2 cellular contexts compared by ENCODE assay signal in the genomic region with DNA sequence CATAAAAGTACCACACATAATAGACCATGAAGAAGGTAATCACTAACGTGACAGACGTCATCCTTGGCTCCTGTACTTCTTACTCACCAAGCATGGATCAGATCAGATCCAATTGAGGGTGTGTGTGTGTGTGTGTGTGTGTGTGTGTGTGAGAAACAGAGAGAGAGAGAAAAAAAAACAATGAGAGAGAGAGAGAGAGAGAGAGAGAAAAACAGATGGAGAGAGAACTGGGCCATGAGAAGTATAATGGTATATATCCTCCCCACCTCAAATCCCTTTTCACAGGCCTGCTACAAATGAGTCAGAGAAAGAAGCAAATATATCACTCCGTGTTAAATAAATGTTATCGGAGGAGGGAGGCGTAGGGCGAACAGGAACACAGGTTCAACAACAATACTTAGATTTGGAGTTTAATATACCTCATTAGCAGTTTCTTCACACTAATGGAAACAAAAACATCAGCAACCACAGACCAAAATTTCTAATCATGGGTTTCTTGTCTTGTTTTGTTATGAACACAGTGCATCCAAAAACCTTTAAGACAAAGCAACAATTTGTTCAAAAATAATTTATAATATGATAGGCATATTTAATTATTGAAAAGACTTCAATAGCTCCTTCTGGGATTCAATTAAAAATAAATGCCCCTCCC.
A peak's percentile ranks its signal among the peaks of the same experiment; 100 is the strongest.
TF ChIP-seq lines count a peak whose summit lies in the region.

No MANE protein-coding gene starts in this region.

TF ChIP-seq in GM12878, 131 proteins besides CTCF, POLR2A, EP300 and RAD21:
- TF ChIP-seq PAX5 (IDR thresholded peaks at IDR 0.05; ENCODE audit: borderline replicate concordance, low read depth, low read length) (no peak), TARDBP (IDR thresholded peaks at IDR 0.05; ENCODE audit: borderline replicate concordance) (no peak), IKZF1 (conservative IDR thresholded peaks at IDR 0.05) (peak; percentile 49; the same call in 1 of the 2 replicates), IKZF2 (IDR thresholded peaks at IDR 0.05) (peak; percentile 82 to 86), ZSCAN29 (IDR thresholded peaks at IDR 0.05) (no peak), BMI1 (IDR thresholded peaks at IDR 0.05; ENCODE audit: borderline replicate concordance) (0 out of 2 replicates have a peak, but pooled peaks have one; percentile 34), ATF7 (IDR thresholded peaks at IDR 0.05; ENCODE audit: low read depth) (peak; percentile 80), KLF5 (IDR thresholded peaks at IDR 0.05; ENCODE audit: partially characterized antibody) (no peak), DPF2 (IDR thresholded peaks at IDR 0.05) (0 out of 2 replicates have a peak, but pooled peaks have one; percentile 36), HDGF (IDR thresholded peaks at IDR 0.05) (peak; percentile 77; the same call in 1 of the 2 replicates), NBN (IDR thresholded peaks at IDR 0.05) (peak; percentile 86), ETV6 (conservative IDR thresholded peaks at IDR 0.05 in 1 of 2, IDR thresholded peaks at IDR 0.05 in 1 of 2; ENCODE audit: borderline replicate concordance in 1 of 2, low read depth in 1 of 2) (no peak), BCL11A (IDR thresholded peaks at IDR 0.05; ENCODE audit: low read depth, low read length) (peak; percentile 20; the same call in 1 of the 2 replicates), ZNF384 (IDR thresholded peaks at IDR 0.05; ENCODE audit: borderline replicate concordance, low read depth, low read length) (peak; percentile 18; the same call in 1 of the 2 replicates), MEF2B (IDR thresholded peaks at IDR 0.05; ENCODE audit: partially characterized antibody, poor library complexity, severe bottlenecking) (peak; percentile 56), BHLHE40 (IDR thresholded peaks at IDR 0.05; ENCODE audit: borderline replicate concordance in 1 of 2, low read depth in 2 of 2, low read length in 1 of 2) (peak in 1 of 2 experiments; percentile 41; a peak in 1 of 4 replicates), MTA2 (IDR thresholded peaks at IDR 0.05; ENCODE audit: low read depth) (peak; percentile 96)
- TF ChIP-seq, protein P1, sequence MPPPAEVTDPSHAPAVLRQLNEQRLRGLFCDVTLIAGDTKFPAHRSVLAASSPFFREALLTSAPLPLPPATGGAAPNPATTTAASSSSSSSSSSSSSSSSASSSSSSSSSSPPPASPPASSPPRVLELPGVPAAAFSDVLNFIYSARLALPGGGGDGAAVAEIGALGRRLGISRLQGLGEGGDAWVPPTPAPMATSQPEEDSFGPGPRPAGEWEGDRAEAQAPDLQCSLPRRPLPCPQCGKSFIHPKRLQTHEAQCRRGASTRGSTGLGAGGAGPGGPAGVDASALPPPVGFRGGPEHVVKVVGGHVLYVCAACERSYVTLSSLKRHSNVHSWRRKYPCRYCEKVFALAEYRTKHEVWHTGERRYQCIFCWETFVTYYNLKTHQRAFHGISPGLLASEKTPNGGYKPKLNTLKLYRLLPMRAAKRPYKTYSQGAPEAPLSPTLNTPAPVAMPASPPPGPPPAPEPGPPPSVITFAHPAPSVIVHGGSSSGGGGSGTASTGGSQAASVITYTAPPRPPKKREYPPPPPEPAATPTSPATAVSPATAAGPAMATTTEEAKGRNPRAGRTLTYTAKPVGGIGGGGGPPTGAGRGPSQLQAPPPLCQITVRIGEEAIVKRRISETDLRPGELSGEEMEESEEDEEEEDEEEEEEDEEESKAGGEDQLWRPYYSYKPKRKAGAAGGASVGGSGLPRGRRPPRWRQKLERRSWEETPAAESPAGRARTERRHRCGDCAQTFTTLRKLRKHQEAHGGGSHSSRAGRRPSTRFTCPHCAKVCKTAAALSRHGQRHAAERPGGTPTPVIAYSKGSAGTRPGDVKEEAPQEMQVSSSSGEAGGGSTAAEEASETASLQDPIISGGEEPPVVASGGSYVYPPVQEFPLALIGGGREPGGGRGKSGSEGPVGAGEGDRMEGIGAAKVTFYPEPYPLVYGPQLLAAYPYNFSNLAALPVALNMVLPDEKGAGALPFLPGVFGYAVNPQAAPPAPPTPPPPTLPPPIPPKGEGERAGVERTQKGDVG (CRISPR knock-in tag; IDR thresholded peaks at IDR 0.05) = no peak
- TF ChIP-seq, protein P2, sequence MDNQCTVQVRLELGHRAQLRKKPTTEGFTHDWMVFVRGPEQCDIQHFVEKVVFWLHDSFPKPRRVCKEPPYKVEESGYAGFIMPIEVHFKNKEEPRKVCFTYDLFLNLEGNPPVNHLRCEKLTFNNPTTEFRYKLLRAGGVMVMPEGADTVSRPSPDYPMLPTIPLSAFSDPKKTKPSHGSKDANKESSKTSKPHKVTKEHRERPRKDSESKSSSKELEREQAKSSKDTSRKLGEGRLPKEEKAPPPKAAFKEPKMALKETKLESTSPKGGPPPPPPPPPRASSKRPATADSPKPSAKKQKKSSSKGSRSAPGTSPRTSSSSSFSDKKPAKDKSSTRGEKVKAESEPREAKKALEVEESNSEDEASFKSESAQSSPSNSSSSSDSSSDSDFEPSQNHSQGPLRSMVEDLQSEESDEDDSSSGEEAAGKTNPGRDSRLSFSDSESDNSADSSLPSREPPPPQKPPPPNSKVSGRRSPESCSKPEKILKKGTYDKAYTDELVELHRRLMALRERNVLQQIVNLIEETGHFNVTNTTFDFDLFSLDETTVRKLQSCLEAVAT (IDR thresholded peaks at IDR 0.05) = peak; percentile 78
TF ChIP-seq in GM12878: peak in this region for 13.

TF ChIP-seq in HepG2, 621 proteins besides CTCF, POLR2A, EP300 and RAD21:
- TF ChIP-seq ZNF124 (CRISPR knock-in tag; IDR thresholded peaks at IDR 0.05) (no peak), HNRNPLL (IDR thresholded peaks at IDR 0.05; ENCODE audit: low read depth, low read length, poor library complexity, severe bottlenecking) (no peak), MIER2 (CRISPR knock-in tag; IDR thresholded peaks at IDR 0.05) (no peak), RNF2 (conservative IDR thresholded peaks at IDR 0.05; ENCODE audit: low read depth) (no peak), ZBTB42 (CRISPR knock-in tag; IDR thresholded peaks at IDR 0.05) (no peak), ZSCAN22 (CRISPR knock-in tag; IDR thresholded peaks at IDR 0.05) (no peak), ZBTB8A (CRISPR knock-in tag; IDR thresholded peaks at IDR 0.05; ENCODE audit: borderline replicate concordance, low read depth) (no peak), SRF (IDR thresholded peaks at IDR 0.05; ENCODE audit: low read depth, low read length) (no peak), HNRNPUL1 (IDR thresholded peaks at IDR 0.05; ENCODE audit: low read depth, low read length) (no peak)
- TF ChIP-seq, protein P3, sequence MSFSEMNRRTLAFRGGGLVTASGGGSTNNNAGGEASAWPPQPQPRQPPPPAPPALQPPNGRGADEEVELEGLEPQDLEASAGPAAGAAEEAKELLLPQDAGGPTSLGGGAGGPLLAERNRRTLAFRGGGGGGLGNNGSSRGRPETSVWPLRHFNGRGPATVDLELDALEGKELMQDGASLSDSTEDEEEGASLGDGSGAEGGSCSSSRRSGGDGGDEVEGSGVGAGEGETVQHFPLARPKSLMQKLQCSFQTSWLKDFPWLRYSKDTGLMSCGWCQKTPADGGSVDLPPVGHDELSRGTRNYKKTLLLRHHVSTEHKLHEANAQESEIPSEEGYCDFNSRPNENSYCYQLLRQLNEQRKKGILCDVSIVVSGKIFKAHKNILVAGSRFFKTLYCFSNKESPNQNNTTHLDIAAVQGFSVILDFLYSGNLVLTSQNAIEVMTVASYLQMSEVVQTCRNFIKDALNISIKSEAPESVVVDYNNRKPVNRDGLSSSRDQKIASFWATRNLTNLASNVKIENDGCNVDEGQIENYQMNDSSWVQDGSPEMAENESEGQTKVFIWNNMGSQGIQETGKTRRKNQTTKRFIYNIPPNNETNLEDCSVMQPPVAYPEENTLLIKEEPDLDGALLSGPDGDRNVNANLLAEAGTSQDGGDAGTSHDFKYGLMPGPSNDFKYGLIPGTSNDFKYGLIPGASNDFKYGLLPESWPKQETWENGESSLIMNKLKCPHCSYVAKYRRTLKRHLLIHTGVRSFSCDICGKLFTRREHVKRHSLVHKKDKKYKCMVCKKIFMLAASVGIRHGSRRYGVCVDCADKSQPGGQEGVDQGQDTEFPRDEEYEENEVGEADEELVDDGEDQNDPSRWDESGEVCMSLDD (CRISPR knock-in tag; IDR thresholded peaks at IDR 0.05; ENCODE audit: borderline replicate concordance) = no peak
- TF ChIP-seq, protein P4, sequence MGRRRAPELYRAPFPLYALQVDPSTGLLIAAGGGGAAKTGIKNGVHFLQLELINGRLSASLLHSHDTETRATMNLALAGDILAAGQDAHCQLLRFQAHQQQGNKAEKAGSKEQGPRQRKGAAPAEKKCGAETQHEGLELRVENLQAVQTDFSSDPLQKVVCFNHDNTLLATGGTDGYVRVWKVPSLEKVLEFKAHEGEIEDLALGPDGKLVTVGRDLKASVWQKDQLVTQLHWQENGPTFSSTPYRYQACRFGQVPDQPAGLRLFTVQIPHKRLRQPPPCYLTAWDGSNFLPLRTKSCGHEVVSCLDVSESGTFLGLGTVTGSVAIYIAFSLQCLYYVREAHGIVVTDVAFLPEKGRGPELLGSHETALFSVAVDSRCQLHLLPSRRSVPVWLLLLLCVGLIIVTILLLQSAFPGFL (CRISPR knock-in tag; IDR thresholded peaks at IDR 0.05) = no peak
- TF ChIP-seq, protein P5, sequence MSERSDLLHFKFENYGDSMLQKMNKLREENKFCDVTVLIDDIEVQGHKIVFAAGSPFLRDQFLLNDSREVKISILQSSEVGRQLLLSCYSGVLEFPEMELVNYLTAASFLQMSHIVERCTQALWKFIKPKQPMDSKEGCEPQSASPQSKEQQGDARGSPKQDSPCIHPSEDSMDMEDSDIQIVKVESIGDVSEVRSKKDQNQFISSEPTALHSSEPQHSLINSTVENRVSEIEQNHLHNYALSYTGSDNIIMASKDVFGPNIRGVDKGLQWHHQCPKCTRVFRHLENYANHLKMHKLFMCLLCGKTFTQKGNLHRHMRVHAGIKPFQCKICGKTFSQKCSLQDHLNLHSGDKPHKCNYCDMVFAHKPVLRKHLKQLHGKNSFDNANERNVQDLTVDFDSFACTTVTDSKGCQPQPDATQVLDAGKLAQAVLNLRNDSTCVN (CRISPR knock-in tag; IDR thresholded peaks at IDR 0.05; ENCODE audit: borderline replicate concordance) = no peak
